Comparison of ENCODE assay signal across 15 cellular contexts in the genomic region with DNA sequence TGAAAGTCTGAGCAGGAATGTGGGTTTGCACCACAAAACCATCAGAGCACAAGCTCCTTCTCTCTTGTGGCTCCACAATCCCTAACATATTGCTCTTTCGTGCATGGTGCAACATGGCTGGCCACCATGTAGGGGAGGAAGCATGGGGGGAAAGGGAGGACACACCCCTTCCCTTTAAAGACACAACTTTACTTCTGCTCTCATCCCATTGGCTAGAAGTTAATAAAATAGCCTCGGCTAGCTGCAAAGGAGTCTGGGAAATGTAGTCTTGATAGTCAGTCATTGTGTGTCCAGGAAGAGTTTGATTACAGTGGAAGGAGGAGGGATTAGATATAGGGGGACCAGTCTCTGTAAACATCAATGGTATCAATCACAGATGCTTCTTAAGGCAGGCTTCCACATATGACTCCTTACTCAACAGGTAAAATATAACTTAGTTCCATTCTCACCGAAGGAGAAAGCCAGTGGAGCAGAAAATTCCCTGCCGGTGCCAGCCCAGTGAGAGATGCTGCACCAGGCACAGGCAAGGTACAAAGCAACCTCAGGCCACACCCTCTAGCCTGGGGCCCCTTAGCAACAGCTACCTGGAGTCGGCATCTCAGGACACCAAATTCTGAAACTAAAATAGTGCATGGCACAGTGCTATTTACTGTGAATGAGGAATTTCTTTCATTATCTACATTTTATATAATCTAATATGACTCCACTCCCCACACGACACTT.
DNase-seq lines count a peak whose midpoint lies in the region; ATAC-seq and TF ChIP-seq lines count a peak whose summit lies in the region.
"Had no signal": no experiment of that assay in that cellular context is flagged by ENCODE, and none has a peak within 500 bp of the region (broad histone marks: within the 10 kb centered on the region; RNA-seq: fewer than 3 reads in every experiment).

No MANE protein-coding gene starts in this region.

- H3K18ac ChIP-seq in trophoblast cell (ENCODE audit: low read length) = no peak overlapping the region

- ATAC-seq in PC-3 (no peak; the same call in 1 of the 2 replicates), HG03521 (IDR thresholded peaks at IDR 0.05; ENCODE audit: unreplicated experiment) (no peak)
- ATAC-seq: activated naive CD8-positive, alpha-beta T cell treated with anti-CD3 and anti-CD28 coated beads, Interleukin-2, amount 50 U/mL, for 24 hours; activated T-cell treated with anti-CD3 and anti-CD28 coated beads, Interleukin-2, amount 50 U/mL, for 4 hours; Panc1 had no signal

- H3K4me3 ChIP-seq in PC-3 (ENCODE audit: low read length) (no peak overlapping the region), esophagus muscularis mucosa (no peak overlapping the region), trophoblast cell (ENCODE audit: low read depth, low read length) (no peak overlapping the region), tibial artery (no peak overlapping the region)
- H3K4me3 ChIP-seq: spleen had no signal

- no peak overlapping the region for H3K4me2 ChIP-seq in PC-3 (ENCODE audit: low read length)
- H3K4me2 ChIP-seq in trophoblast cell (ENCODE audit: low read length) = no peak overlapping the region

- H3K4ac ChIP-seq in trophoblast cell (ENCODE audit: low read depth, low read length) = no peak overlapping the region

- H3K36me3 ChIP-seq in PC-3 (ENCODE audit: low read depth, low read length) (no peaks in the 10 kb centered on the region), esophagus muscularis mucosa (no peaks in the 10 kb centered on the region), trophoblast cell (ENCODE audit: control insufficient read depth in 1 of 2, insufficient read depth in 2 of 2, low read length in 2 of 2) (no peaks in the 10 kb centered on the region), tibial artery (no peaks in the 10 kb centered on the region)
- H3K36me3 ChIP-seq: spleen had no signal

- no peaks in the 10 kb centered on the region for H3F3A ChIP-seq in PC-3 (ENCODE audit: low read length, unreplicated experiment)

- POLR2A ChIA-PET in PC-3 (lab: Charles Lee; ENCODE audit: unreplicated experiment) = no interaction called here

- H2BK12ac ChIP-seq in trophoblast cell (ENCODE audit: low read length) = no peak overlapping the region

- no TSS peak for BruUV-seq in PC-3 (replicated peaks; lab: Mats Ljungman, UMichigan)

- H3K9ac ChIP-seq in PC-3 (ENCODE audit: low read length) = no peak overlapping the region
- no peak overlapping the region for H3K9ac ChIP-seq in trophoblast cell (ENCODE audit: low read length)

- H3K27ac ChIP-seq in PC-3 (ENCODE audit: low read length) (no peak overlapping the region), esophagus muscularis mucosa (replicated peaks in 1 of 4) (no peak overlapping the region), trophoblast cell (ENCODE audit: low read depth, low read length) (no peak overlapping the region), tibial artery (no peak overlapping the region)
- H3K27ac ChIP-seq: spleen had no signal

- DNase-seq in CMK (ENCODE audit: low read depth) = peak; percentile 15
- peak; percentile 21 for DNase-seq in HT-29 (ENCODE audit: low spot score)
- DNase-seq in PC-3 = peak; percentile 43
- peak; percentile 39 for DNase-seq in esophagus muscularis mucosa (ENCODE audit: extremely low spot score)
- no peak for DNase-seq in trophoblast cell
- DNase-seq in activated gamma-delta T cell treated with Interleukin-2 at 50 U/mL for 16 hours = no peak
- DNase-seq in tibial artery = no peak
- DNase-seq: activated naive CD8-positive, alpha-beta T cell treated with anti-CD3 and anti-CD28 coated beads, Interleukin-2, amount 50 U/mL, for 24 hours; activated T-cell treated with anti-CD3 and anti-CD28 coated beads, Interleukin-2, amount 50 U/mL, for 4 hours; MV-4-11; NCI-H2227 treated with DMSO at 0.1 percent for 48 hours; spleen; T-helper 2 cell had no signal

- CTCF ChIA-PET in PC-3 (lab: Charles Lee) = no interaction called here

- 78% methylated on average over 6 of the region's 6 CpGs for WGBS in esophagus muscularis mucosa
- WGBS in trophoblast cell (ENCODE audit: extremely low coverage, insufficient coverage, insufficient read length) = no CpG with 5 or more reads among the region's 6 CpGs

- no peak for TF ChIP-seq POLR2A in esophagus muscularis mucosa (IDR thresholded peaks at IDR 0.05; ENCODE audit: low read depth)

- H3K4me1 ChIP-seq in PC-3 (ENCODE audit: insufficient read depth, low read length) = no peaks in the 10 kb centered on the region
- no peaks in the 10 kb centered on the region for H3K4me1 ChIP-seq in esophagus muscularis mucosa
- H3K4me1 ChIP-seq in trophoblast cell (ENCODE audit: control insufficient read depth in 1 of 2, insufficient read depth in 2 of 2, low read length in 2 of 2) = no peaks in the 10 kb centered on the region
- no peaks in the 10 kb centered on the region for H3K4me1 ChIP-seq in tibial artery
- H3K4me1 ChIP-seq: spleen had no signal

- H3K9me3 ChIP-seq in PC-3 (ENCODE audit: low read length) = no peaks in the 10 kb centered on the region
- no peaks in the 10 kb centered on the region for H3K9me3 ChIP-seq in esophagus muscularis mucosa
- H3K9me3 ChIP-seq in trophoblast cell (ENCODE audit: insufficient read depth, low read depth, low read length) = no peaks in the 10 kb centered on the region
- peaks cover 0 to 7% (median 0%) of the 10 kb centered on the region in 3 donors for H3K9me3 ChIP-seq in tibial artery

- no peak overlapping the region for H2AK5ac ChIP-seq in trophoblast cell (ENCODE audit: low read length)

- TF ChIP-seq EP300 in esophagus muscularis mucosa (IDR thresholded peaks at IDR 0.05) = no peak

- H3K9me2 ChIP-seq in PC-3 (replicated peaks; ENCODE audit: low read length) = no peaks in the 10 kb centered on the region

- H3K79me1 ChIP-seq in trophoblast cell (ENCODE audit: low read length) = no peaks in the 10 kb centered on the region

- H3K23ac ChIP-seq in trophoblast cell (ENCODE audit: low read length) = no peak overlapping the region

- H2BK5ac ChIP-seq in trophoblast cell (ENCODE audit: low read depth, low read length, poor library complexity) = no peak overlapping the region

- H4K20me1 ChIP-seq in PC-3 (ENCODE audit: low read length) = no peaks in the 10 kb centered on the region

- intact Hi-C loops in PC-3 (cut with micrococcal nuclease) (no loop called here), esophagus muscularis mucosa (cut with DNase I) (no loop called here), tibial artery (cut with DNase I; ENCODE audit: low total_unique reads) (no loop called here)

- no peaks in the 10 kb centered on the region for H3K79me2 ChIP-seq in PC-3 (ENCODE audit: low read length)
- H3K79me2 ChIP-seq in trophoblast cell (ENCODE audit: control insufficient read depth, insufficient read depth, low read length, poor library complexity) = no peaks in the 10 kb centered on the region

- H4K91ac ChIP-seq in trophoblast cell (ENCODE audit: low read depth, low read length) = no peak overlapping the region

- no peaks in the 10 kb centered on the region for H3K27me3 ChIP-seq in PC-3 (ENCODE audit: low read length)
- H3K27me3 ChIP-seq in esophagus muscularis mucosa = peaks cover 0 to 34% (median 1%) of the 10 kb centered on the region in 4 donors
- H3K27me3 ChIP-seq in trophoblast cell (ENCODE audit: insufficient read depth, low read length) = no peaks in the 10 kb centered on the region
- H3K27me3 ChIP-seq in tibial artery = peaks cover 0 to 39% of the 10 kb centered on the region in 2 donors

- H4K8ac ChIP-seq in trophoblast cell (ENCODE audit: low read depth, low read length) = no peak overlapping the region

- no peak overlapping the region for H2BK120ac ChIP-seq in trophoblast cell (ENCODE audit: insufficient read depth, low read length, poor library complexity)

- TF ChIP-seq CTCF in PC-3 (conservative IDR thresholded peaks at IDR 0.05; ENCODE audit: low read depth, low read length) (no peak), esophagus muscularis mucosa (IDR thresholded peaks at IDR 0.05) (no peak), tibial artery (IDR thresholded peaks at IDR 0.05) (no peak)

- H4K12ac ChIP-seq in trophoblast cell (ENCODE audit: low read depth, low read length) = no peak overlapping the region

- no peak overlapping the region for H2AFZ ChIP-seq in PC-3 (ENCODE audit: low read length)
- no peak overlapping the region for H2AFZ ChIP-seq in trophoblast cell (ENCODE audit: insufficient read depth, low read length, poor library complexity)

- no peak overlapping the region for H3K14ac ChIP-seq in trophoblast cell (ENCODE audit: low read length)

Comparison
In these comparisons a context has a peak if more than half of its experiments do, and no peak if none do; other contexts are left out.
1. DNase-seq: peak in CMK (single experiment), HT-29 (single experiment), PC-3 (single experiment) and esophagus muscularis mucosa (single experiment); none in trophoblast cell (0 of 2), activated gamma-delta T cell treated with Interleukin-2 at 50 U/mL for 16 hours (single experiment) and tibial artery (0 of 2).